22 cellular contexts compared by ENCODE assay signal in the genomic region with DNA sequence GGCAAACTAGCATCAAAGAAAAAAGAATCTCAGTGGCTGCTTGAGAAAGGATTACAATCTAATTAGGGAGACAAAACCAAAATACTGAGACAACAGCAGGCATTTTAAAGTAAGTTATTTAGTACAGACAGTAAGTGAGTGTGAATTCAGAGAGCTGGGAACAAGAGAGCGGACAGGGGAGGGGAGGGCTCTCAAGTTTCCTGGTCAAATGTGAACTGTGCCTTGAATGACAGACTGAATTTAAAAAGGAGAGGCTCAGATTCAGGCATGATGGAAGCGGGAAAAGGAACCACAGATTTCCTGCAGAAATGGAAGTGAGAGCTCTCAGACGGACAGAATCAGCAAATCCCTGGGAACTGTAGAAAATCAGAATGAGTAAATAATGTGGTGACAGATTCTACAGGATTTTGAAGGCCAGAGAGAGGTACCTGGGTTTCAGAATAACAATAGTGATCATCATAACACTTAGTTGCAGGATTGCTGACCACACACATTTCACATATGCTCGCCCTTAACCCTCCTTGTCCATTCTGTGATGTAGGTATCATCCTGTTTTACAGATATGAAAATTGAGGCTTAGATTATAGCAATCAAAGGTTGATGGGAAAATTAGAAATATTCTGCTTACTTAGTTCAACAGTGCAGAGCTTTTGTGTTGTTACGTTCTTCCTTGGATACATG.
DNase-seq lines count a peak whose midpoint lies in the region; ATAC-seq and TF ChIP-seq lines count a peak whose summit lies in the region.
"Had no signal": no experiment of that assay in that cellular context is flagged by ENCODE, and none has a peak within 500 bp of the region (broad histone marks: within the 10 kb centered on the region; RNA-seq: fewer than 3 reads in every experiment).

No MANE protein-coding gene starts in this region.

- H3K27ac Mint-ChIP-seq in endothelial cell (ENCODE audit: unreplicated experiment) (peak overlapping the region; percentile 91), neural crest cell (ENCODE audit: unreplicated experiment) (peak overlapping the region; percentile 83)
- no peak overlapping the region for H3K27ac Mint-ChIP-seq in CD4-positive, alpha-beta T cell
- H3K27ac Mint-ChIP-seq: CD14-positive monocyte had no signal

- CTCF ChIA-PET in CD4-positive, alpha-beta T cell (lab: Charles Lee) = no interaction called here
- CTCF ChIA-PET in GM10248 (lab: Yijun Ruan, JAX) = interaction anchor here (1.1 to 2.2 kb wide), 4 partner anchors 11 to 45 kb away, joined by 3 to 5 read pairs (median 4); no protein-coding TSS in a partner anchor

- no peaks in the 10 kb centered on the region for H3K36me3 ChIP-seq in SJCRH30
- H3K36me3 ChIP-seq in smooth muscle cell (ENCODE audit: low read depth) = no peaks in the 10 kb centered on the region
- H3K36me3 ChIP-seq: BE2C, MG63 had no signal

- no peak overlapping the region for H3K4me2 ChIP-seq in smooth muscle cell

- peaks cover 14% of the 10 kb centered on the region for H3K4me1 Mint-ChIP-seq in endothelial cell (ENCODE audit: unreplicated experiment)
- H3K4me1 Mint-ChIP-seq in neural crest cell = peaks cover 44% of the 10 kb centered on the region
- H3K4me1 Mint-ChIP-seq in CD4-positive, alpha-beta T cell (ENCODE audit: low read depth) = no peaks in the 10 kb centered on the region
- H3K4me1 Mint-ChIP-seq: CD14-positive monocyte had no signal

- H3F3A ChIP-seq in smooth muscle cell (ENCODE audit: low read depth) = peaks cover 5% of the 10 kb centered on the region

- POLR2A ChIA-PET in CD4-positive, alpha-beta T cell (lab: Charles Lee) = no interaction called here
- POLR2A ChIA-PET in GM10248 (lab: Yijun Ruan, JAX) = no interaction called here

- no peaks in the 10 kb centered on the region for H4K20me1 ChIP-seq in smooth muscle cell (ENCODE audit: low read depth)

- 79% methylated on average over 5 of the region's 5 CpGs for WGBS in smooth muscle cell (ENCODE audit: low lambda C conversion rate)

- intact Hi-C loops in CD4-positive, alpha-beta T cell (cut with DNase I, micrococcal nuclease) = no loop called here

- H3K9me3 Mint-ChIP-seq in endothelial cell (ENCODE audit: unreplicated experiment) = no peaks in the 10 kb centered on the region
- peaks cover 7% of the 10 kb centered on the region for H3K9me3 Mint-ChIP-seq in neural crest cell
- no peaks in the 10 kb centered on the region for H3K9me3 Mint-ChIP-seq in CD4-positive, alpha-beta T cell

- H3K27ac ChIP-seq in SJCRH30 (peak overlapping the region; percentile 88), smooth muscle cell (ENCODE audit: low read depth) (no peak overlapping the region)
- no peak overlapping the region for H3K27ac ChIP-seq in CD4-positive, alpha-beta T cell (ENCODE audit: low read depth, low read length)
- H3K27ac ChIP-seq: SK-N-MC had no signal

- H3K4me3 Mint-ChIP-seq in endothelial cell (ENCODE audit: unreplicated experiment) = no peak overlapping the region
- H3K4me3 Mint-ChIP-seq in neural crest cell = no peak overlapping the region
- H3K4me3 Mint-ChIP-seq in CD4-positive, alpha-beta T cell = no peak overlapping the region
- H3K4me3 Mint-ChIP-seq: CD14-positive monocyte had no signal

- H3K27me3 Mint-ChIP-seq in endothelial cell (ENCODE audit: unreplicated experiment) (peaks cover 5% of the 10 kb centered on the region), neural crest cell (ENCODE audit: low read depth) (no peaks in the 10 kb centered on the region)
- no peaks in the 10 kb centered on the region for H3K27me3 Mint-ChIP-seq in CD4-positive, alpha-beta T cell

- TF ChIP-seq CTCF in endothelial cell (IDR thresholded peaks at IDR 0.05; ENCODE audit: unreplicated experiment) = no peak
- TF ChIP-seq CTCF in neural crest cell (conservative IDR thresholded peaks at IDR 0.05) = no peak
- TF ChIP-seq CTCF in smooth muscle cell (IDR thresholded peaks at IDR 0.05; ENCODE audit: borderline replicate concordance, insufficient read depth, poor library complexity, severe bottlenecking) = no peak
- TF ChIP-seq CTCF in CD4-positive, alpha-beta T cell (IDR thresholded peaks at IDR 0.05) = no peak
- no peak for TF ChIP-seq CTCF in GM10248 (IDR thresholded peaks at IDR 0.05; ENCODE audit: control extremely low read depth, extremely low read depth, low read depth, missing control alignments)

- peaks cover 4% of the 10 kb centered on the region for H3K36me3 Mint-ChIP-seq in endothelial cell (ENCODE audit: low read depth, unreplicated experiment)
- peaks cover 4% of the 10 kb centered on the region for H3K36me3 Mint-ChIP-seq in neural crest cell (ENCODE audit: low read depth)
- no peaks in the 10 kb centered on the region for H3K36me3 Mint-ChIP-seq in CD4-positive, alpha-beta T cell (ENCODE audit: low read depth)
- H3K36me3 Mint-ChIP-seq: CD14-positive monocyte had no signal

- H3K4me3 ChIP-seq in SJCRH30 = no peak overlapping the region
- no peak overlapping the region for H3K4me3 ChIP-seq in smooth muscle cell
- H3K4me3 ChIP-seq: MG63, SK-N-MC had no signal

- no peaks in the 10 kb centered on the region for H3K79me2 ChIP-seq in smooth muscle cell (ENCODE audit: low read depth)

- no peaks in the 10 kb centered on the region for H3K27me3 ChIP-seq in SJCRH30
- H3K27me3 ChIP-seq in smooth muscle cell (ENCODE audit: low read depth) = no peaks in the 10 kb centered on the region
- H3K27me3 ChIP-seq in CD4-positive, alpha-beta T cell (ENCODE audit: control insufficient read depth, insufficient read depth, low read length) = no peaks in the 10 kb centered on the region
- H3K27me3 ChIP-seq: BE2C, MG63 had no signal

- H2AFZ ChIP-seq in smooth muscle cell (ENCODE audit: low read depth) = peak overlapping the region; percentile 62

- no peak for DNase-seq in SJCRH30
- DNase-seq in endothelial cell (ENCODE audit: low spot score) = peak; percentile 9
- no peak for DNase-seq in neural crest cell (ENCODE audit: low read depth, low spot score)
- DNase-seq in smooth muscle cell (lab: John Stamatoyannopoulos, UW; ENCODE audit: unreplicated experiment) = no peak
- DNase-seq in CD4-positive, alpha-beta T cell = no peak
- DNase-seq in GM10248 (ENCODE audit: extremely low spot score) = no peak
- DNase-seq: ACHN, BE2C, Calu3, DMS79 treated with DMSO at 0.1 percent for 48 hours, GF-D8, KG1, MG63, NCI-H1694 treated with DMSO at 0.1 percent for 48 hours, NCI-H2081, NCI-H2227 treated with DMSO at 0.1 percent for 48 hours, NCI-H69, SHP77 treated with DMSO at 0.1 percent for 48 hours had no signal

- no peak overlapping the region for H3K9ac ChIP-seq in smooth muscle cell (ENCODE audit: low read depth)

- no peaks in the 10 kb centered on the region; the same call in 1 of the 2 replicates for H3K9me3 ChIP-seq in SJCRH30 (replicated peaks)
- no peaks in the 10 kb centered on the region for H3K9me3 ChIP-seq in smooth muscle cell (replicated peaks; ENCODE audit: low read depth)
- H3K9me3 ChIP-seq in CD4-positive, alpha-beta T cell (ENCODE audit: control insufficient read depth, low read length) = no peaks in the 10 kb centered on the region
- H3K9me3 ChIP-seq: BE2C, MG63 had no signal

- H3K4me1 ChIP-seq in SJCRH30 = peaks cover 53% of the 10 kb centered on the region
- H3K4me1 ChIP-seq in smooth muscle cell (ENCODE audit: low read depth) = no peaks in the 10 kb centered on the region
- H3K4me1 ChIP-seq: BE2C had no signal

- ATAC-seq in CD4-positive, alpha-beta T cell (ENCODE audit: poor library complexity) = no peak
- ATAC-seq in HG03521 (IDR thresholded peaks at IDR 0.05; ENCODE audit: unreplicated experiment) = no peak
- ATAC-seq: Panc1 had no signal
